In the genomic region with DNA sequence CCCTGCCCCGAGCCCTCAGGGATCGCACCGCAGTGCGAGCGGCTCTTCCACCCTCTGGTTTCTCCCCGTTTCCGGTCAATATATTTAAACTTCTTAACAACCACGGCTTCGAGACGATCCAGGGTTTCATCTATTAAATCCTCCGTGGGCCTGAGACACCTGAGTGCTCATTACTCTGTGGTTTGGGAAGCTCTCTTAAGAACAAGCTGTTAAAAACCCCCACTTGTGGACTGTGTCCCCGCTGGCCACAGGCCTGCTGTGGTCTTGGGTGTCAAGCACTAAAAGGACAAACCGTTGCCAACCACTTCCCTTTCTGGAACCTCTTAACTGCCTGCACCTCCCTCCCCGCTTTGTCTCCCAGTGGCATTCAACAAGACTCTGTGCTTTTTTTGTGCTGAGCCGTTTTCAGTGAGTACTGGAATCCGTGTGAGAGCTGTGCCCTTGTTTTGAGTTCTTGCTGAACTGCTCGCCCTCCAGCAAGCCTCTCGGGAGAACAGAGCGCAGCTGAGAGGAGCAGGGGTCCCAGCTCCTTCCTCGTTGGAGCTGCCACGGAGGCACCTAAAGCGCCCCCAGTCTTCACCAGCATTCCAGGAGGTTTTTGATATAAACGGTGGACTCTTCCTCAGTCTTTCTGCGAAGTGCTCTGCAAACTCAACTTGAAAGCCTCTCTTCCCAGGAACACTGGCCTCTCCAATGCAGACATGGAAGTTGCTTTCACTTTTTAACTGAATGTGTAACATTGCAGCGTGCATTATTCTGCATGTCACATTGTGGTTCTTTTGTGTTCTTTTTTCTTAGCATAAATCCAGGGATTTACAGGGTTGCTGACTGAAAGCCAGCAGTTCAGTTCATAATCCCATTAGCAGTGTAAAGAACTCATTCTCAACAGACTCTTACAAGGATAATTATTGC, we compare ENCODE assay signal across 8 cellular contexts. TPM values are rescaled to one million over a fixed set of nuclear protein-coding genes. Genes with fewer than 3 reads are reported as not detected.
DNase-seq lines count a peak whose midpoint lies in the region; ATAC-seq and TF ChIP-seq lines count a peak whose summit lies in the region.

No MANE protein-coding gene starts in this region.

- ATAC-seq in HG03108 (IDR thresholded peaks at IDR 0.05; ENCODE audit: unreplicated experiment) = peak; percentile 68
- peak; percentile 44 for ATAC-seq in SK-N-SH treated with all-trans-retinoic acid at 6 μM for 48 hours
- peak; percentile 60 for ATAC-seq in left lobe of liver
- peak; percentile 34 for ATAC-seq in stimulated activated naive CD8-positive, alpha-beta T cell treated with anti-CD3 and anti-CD28 coated beads, Interleukin-15, Interleukin-2, amounts not matched to agents 100 U/mL and 50 U/mL, for 24 hours
- no peak for ATAC-seq in HG02852 (IDR thresholded peaks at IDR 0.05; ENCODE audit: unreplicated experiment)

- WGBS in ectodermal cell, 2 experiments = 5% methylated on average over 25 of the region's 25 CpGs

- DNase-seq in activated CD4-positive, alpha-beta T cell treated with anti-CD3 and anti-CD28 coated beads, Interleukin-2, amount 10 ng/mL, durations not matched to agents 24 days and 14 days = peak; percentile 62
- DNase-seq in activated CD4-positive, alpha-beta T cell treated with anti-CD3 and anti-CD28 coated beads for 4 hours = no peak
- DNase-seq in left lobe of liver (ENCODE audit: low spot score) = peak; percentile 46
- DNase-seq in stimulated activated naive CD8-positive, alpha-beta T cell treated with anti-CD3 and anti-CD28 coated beads, Interleukin-15, Interleukin-2, amounts not matched to agents 100 U/mL and 50 U/mL, for 24 hours = peak; percentile 12

- H3K27me3 Mint-ChIP-seq in activated CD4-positive, alpha-beta T cell treated with anti-CD3 and anti-CD28 coated beads, Interleukin-2, amount 10 ng/mL, durations not matched to agents 24 days and 14 days = peaks cover 71% of the 10 kb centered on the region

- no peaks in the 10 kb centered on the region for H3K36me3 ChIP-seq in ectodermal cell (ENCODE audit: control insufficient read depth, insufficient read depth, low read length)

- peaks cover 43% of the 10 kb centered on the region for H3K27me3 ChIP-seq in ectodermal cell (ENCODE audit: control insufficient read depth, insufficient read depth, low read length, poor library complexity, severe bottlenecking)

- H3K4me3 ChIP-seq in ectodermal cell (ENCODE audit: insufficient read depth, low read depth, low read length) = peak overlapping the region; percentile 45

- H3K27ac ChIP-seq in ectodermal cell (ENCODE audit: insufficient read depth, low read depth, low read length, poor library complexity, severe bottlenecking) = peak overlapping the region; percentile 11

- no peaks in the 10 kb centered on the region for H3K9me3 ChIP-seq in ectodermal cell (ENCODE audit: control insufficient read depth, low read length)

- peak overlapping the region; percentile 83 for H3K4me3 Mint-ChIP-seq in activated CD4-positive, alpha-beta T cell treated with anti-CD3 and anti-CD28 coated beads, Interleukin-2, amount 10 ng/mL, durations not matched to agents 24 days and 14 days

- H3K4me1 Mint-ChIP-seq in activated CD4-positive, alpha-beta T cell treated with anti-CD3 and anti-CD28 coated beads, Interleukin-2, amount 10 ng/mL, durations not matched to agents 24 days and 14 days = peaks cover 8% of the 10 kb centered on the region

- no peaks in the 10 kb centered on the region for H3K9me3 Mint-ChIP-seq in activated CD4-positive, alpha-beta T cell treated with anti-CD3 and anti-CD28 coated beads, Interleukin-2, amount 10 ng/mL, durations not matched to agents 24 days and 14 days

- intact Hi-C loops in activated CD4-positive, alpha-beta T cell treated with anti-CD3 and anti-CD28 coated beads, Interleukin-2, amount 10 ng/mL, durations not matched to agents 24 days and 14 days (cut with micrococcal nuclease) = no loop called here

- H3K27ac Mint-ChIP-seq in activated CD4-positive, alpha-beta T cell treated with anti-CD3 and anti-CD28 coated beads, Interleukin-2, amount 10 ng/mL, durations not matched to agents 24 days and 14 days = peak overlapping the region; percentile 28

- H3K36me3 Mint-ChIP-seq in activated CD4-positive, alpha-beta T cell treated with anti-CD3 and anti-CD28 coated beads, Interleukin-2, amount 10 ng/mL, durations not matched to agents 24 days and 14 days (ENCODE audit: low read depth) = no peaks in the 10 kb centered on the region

- peaks cover 10% of the 10 kb centered on the region for H3K4me1 ChIP-seq in ectodermal cell (ENCODE audit: control insufficient read depth, insufficient read depth, low read length)

TF ChIP-seq in SK-N-SH treated with all-trans-retinoic acid at 6 μM for 48 hours, 23 proteins besides CTCF, POLR2A, EP300 and RAD21:
- TF ChIP-seq PPARA (CRISPR knock-in tag; IDR thresholded peaks at IDR 0.05; ENCODE audit: borderline replicate concordance) = no peak
- TF ChIP-seq TSHZ2 (CRISPR knock-in tag; IDR thresholded peaks at IDR 0.05) = no peak
- TF ChIP-seq GLIS3 (CRISPR knock-in tag; IDR thresholded peaks at IDR 0.05) = no peak
- TF ChIP-seq ZC3H10 (CRISPR knock-in tag; IDR thresholded peaks at IDR 0.05) = no peak
- TF ChIP-seq SNAI2 (CRISPR knock-in tag; IDR thresholded peaks at IDR 0.05) = no peak
- TF ChIP-seq ZFP3 (CRISPR knock-in tag; IDR thresholded peaks at IDR 0.05) = no peak
- TF ChIP-seq POU6F1 (CRISPR knock-in tag; IDR thresholded peaks at IDR 0.05; ENCODE audit: borderline replicate concordance, low read depth) = no peak
- TF ChIP-seq ESRRG (CRISPR knock-in tag; IDR thresholded peaks at IDR 0.05) = no peak
- TF ChIP-seq ISL1 (CRISPR knock-in tag; IDR thresholded peaks at IDR 0.05) = no peak

RNA-seq across cellular contexts. Expression of gene IGFBP7, which starts 0.7 kb away (rescaled TPM):
- total RNA-seq in activated CD4-positive, alpha-beta T cell treated with anti-CD3 and anti-CD28 coated beads, Interleukin-2, amount 10 ng/mL, durations not matched to agents 24 days and 14 days = not detected in 2 replicates
- polyA plus RNA-seq in ectodermal cell (2013, experiment 1 of 4) = 3.0 TPM
- 3.3 TPM for polyA plus RNA-seq in ectodermal cell (2013, experiment 2 of 4)
- polyA plus RNA-seq in ectodermal cell (2013, experiment 3 of 4) = 5.1 TPM
- polyA plus RNA-seq in ectodermal cell (2013, experiment 4 of 4) = 6.7 TPM
- total RNA-seq in left lobe of liver = 68.7 TPM

Comparison
In these comparisons a context has a peak if more than half of its experiments do, and no peak if none do; other contexts are left out.
1. DNase-seq: peak in activated CD4-positive, alpha-beta T cell treated with anti-CD3 and anti-CD28 coated beads, Interleukin-2, amount 10 ng/mL, durations not matched to agents 24 days and 14 days (single experiment), left lobe of liver (single experiment) and stimulated activated naive CD8-positive, alpha-beta T cell treated with anti-CD3 and anti-CD28 coated beads, Interleukin-15, Interleukin-2, amounts not matched to agents 100 U/mL and 50 U/mL, for 24 hours (single experiment); none in activated CD4-positive, alpha-beta T cell treated with anti-CD3 and anti-CD28 coated beads for 4 hours (0 of 2).
2. RNA of gene IGFBP7, which starts 0.7 kb away (total RNA-seq): 68.7 TPM in left lobe of liver (single experiment); not detected in activated CD4-positive, alpha-beta T cell treated with anti-CD3 and anti-CD28 coated beads, Interleukin-2, amount 10 ng/mL, durations not matched to agents 24 days and 14 days; every median in the first group is over 10 times any median in the second.